ENCODE assay signal across 9 cellular contexts in genomic region chr1:200737647-200738296, GRCh38. TPM values are rescaled to one million over a fixed set of nuclear protein-coding genes. Genes with fewer than 3 reads are reported as not detected.
DNase-seq lines count a peak whose midpoint lies in the region; ATAC-seq, FAIRE-seq and TF ChIP-seq lines count a peak whose summit lies in the region.
"Had no signal": no experiment of that assay in that cellular context is flagged by ENCODE, and none has a peak within 500 bp of the region (broad histone marks: within the 10 kb centered on the region; RNA-seq: fewer than 3 reads in every experiment).

No MANE protein-coding gene starts in this region.

- H3K27me3 Mint-ChIP-seq in endothelial cell (ENCODE audit: unreplicated experiment): peaks cover 12% of the 10 kb centered on the region

- intact Hi-C loops in PC-9 (cut with micrococcal nuclease; ENCODE audit: unreplicated experiment): loop anchor here (1.0 to 2.0 kb wide), 3 partner anchors 65 to 117 kb away; partner anchors contain the start of gene KIF14
- intact Hi-C loops in prostate gland (cut with DNase I): loop anchor here (5.0 kb wide), 2 partner anchors 65 to 115 kb away; partner anchors contain the start of gene KIF14

- in situ Hi-C loops in G401 (cut with HindIII; ENCODE audit: low sequenced_read_pairs): no loop called here

- peaks cover 5% of the 10 kb centered on the region for H3F3A ChIP-seq in PC-9 (ENCODE audit: insufficient read depth, low read depth)

- WGBS in prostate gland: 85% methylated on average over 8 of the region's 8 CpGs

- peaks cover 18% of the 10 kb centered on the region for H4K20me1 ChIP-seq in PC-9 (ENCODE audit: insufficient read depth)

- H3K79me2 ChIP-seq in PC-9 (ENCODE audit: low read depth): peaks cover 32% of the 10 kb centered on the region

- H3K9me3 Mint-ChIP-seq in endothelial cell (ENCODE audit: unreplicated experiment): no peaks in the 10 kb centered on the region

- H3K4me3 ChIP-seq in PC-9 (peak overlapping the region; percentile 99; the same call in 1 of the 2 replicates), prostate gland (no peak overlapping the region)

- FAIRE-seq in urothelium cell line (lab: Jason Lieb, UNC): no peak
- FAIRE-seq: endometrium had no signal

- peak overlapping the region; percentile 94 for H3K4me3 Mint-ChIP-seq in endothelial cell (ENCODE audit: unreplicated experiment)

- H3K4me1 ChIP-seq in PC-9 (replicated peaks; ENCODE audit: insufficient read depth): peaks cover 34% of the 10 kb centered on the region
- no peaks in the 10 kb centered on the region for H3K4me1 ChIP-seq in prostate gland (replicated peaks)

- H3K9me3 ChIP-seq in PC-9 (ENCODE audit: insufficient read depth, low read depth) (no peaks in the 10 kb centered on the region), prostate gland (no peaks in the 10 kb centered on the region)

- POLR2A ChIA-PET in PC-9 (lab: Charles Lee; ENCODE audit: unreplicated experiment): no interaction called here

- TF ChIP-seq CTCF in PC-9 (conservative IDR thresholded peaks at IDR 0.05) (no peak), endothelial cell (IDR thresholded peaks at IDR 0.05; ENCODE audit: unreplicated experiment) (no peak), prostate gland (IDR thresholded peaks at IDR 0.05) (no peak), GM20000 (IDR thresholded peaks at IDR 0.05; ENCODE audit: extremely low read depth, missing control alignments) (no peak)

- BruUV-seq in PC-9 (replicated peaks; lab: Mats Ljungman, UMichigan): no TSS peak

- H3K4me2 ChIP-seq in PC-9: peak overlapping the region; percentile 81

- no peak for TF ChIP-seq POLR2A in prostate gland (IDR thresholded peaks at IDR 0.05)

- CTCF ChIA-PET in PC-9 (lab: Charles Lee): no interaction called here

- peak overlapping the region; percentile 96 for H3K27ac Mint-ChIP-seq in endothelial cell (ENCODE audit: unreplicated experiment)

- peak; percentile 31 for DNase-seq in G401 (ENCODE audit: low spot score)
- no peak for DNase-seq in PC-9
- DNase-seq in endothelial cell (ENCODE audit: low spot score): no peak
- DNase-seq in prostate gland (ENCODE audit: low spot score): no peak
- no peak for DNase-seq in GM20000 (ENCODE audit: low spot score)
- no peak for DNase-seq in urothelium cell line (ENCODE audit: low spot score)

- peaks cover 7% of the 10 kb centered on the region for H3K36me3 Mint-ChIP-seq in endothelial cell (ENCODE audit: low read depth, unreplicated experiment)

- peaks cover 15% of the 10 kb centered on the region for H3K4me1 Mint-ChIP-seq in endothelial cell (ENCODE audit: unreplicated experiment)

- H3K27ac ChIP-seq in PC-9 (no peak overlapping the region), prostate gland (peak overlapping the region; percentile 99 to 100)

- ATAC-seq in GM21737 (IDR thresholded peaks at IDR 0.05; ENCODE audit: unreplicated experiment) (no peak), GM18502 (IDR thresholded peaks at IDR 0.05; ENCODE audit: poor library complexity, unreplicated experiment) (no peak)

- H3K27me3 ChIP-seq in PC-9 (ENCODE audit: insufficient read depth, low read depth) (no peaks in the 10 kb centered on the region), prostate gland (replicated peaks; ENCODE audit: insufficient read depth) (no peaks in the 10 kb centered on the region)

- peak overlapping the region; percentile 94 for H2AFZ ChIP-seq in PC-9

- no peaks in the 10 kb centered on the region for H3K9me2 ChIP-seq in PC-9 (ENCODE audit: insufficient read depth)

- H3K36me3 ChIP-seq in PC-9 (ENCODE audit: low read depth): no peaks in the 10 kb centered on the region
- H3K36me3 ChIP-seq in prostate gland: no peaks in the 10 kb centered on the region

RNA-seq across cellular contexts. Expression of gene CAMSAP2, which starts 0.9 kb away (rescaled TPM):
- 11.5 and 14.2 TPM in 2 replicates for total RNA-seq in G401 (2014; rRNA removed; shearing (Covaris generic))
- total RNA-seq in PC-9 (2021) (27.5 and 40.3 TPM in 2 replicates), endothelial cell (ENCODE audit: unreplicated experiment) (39.5 TPM), prostate gland (10 to 100 TPM; 15.8 to 22.8 TPM)
